ENCODE assay signal across 1 cellular context in genomic region chr16:2981899-2982250, GRCh38.
TF ChIP-seq lines count a peak whose summit lies in the region.

No MANE protein-coding gene starts in this region.

TF ChIP-seq in K562, 482 proteins besides CTCF, POLR2A, EP300 and RAD21 (continued from another document):
- TF ChIP-seq ZNF592 (IDR thresholded peaks at IDR 0.05) (peak; percentile 21; the same call in 1 of the 2 replicates), ZNF140 (CRISPR knock-in tag; IDR thresholded peaks at IDR 0.05) (no peak), DACH1 (IDR thresholded peaks at IDR 0.05; ENCODE audit: partially characterized antibody) (no peak), THAP12 (CRISPR knock-in tag; IDR thresholded peaks at IDR 0.05) (peak; percentile 41; the same call in 1 of the 2 replicates), ZNF408 (CRISPR knock-in tag; IDR thresholded peaks at IDR 0.05; ENCODE audit: low read depth) (no peak), SUPT5H (IDR thresholded peaks at IDR 0.05) (no peak), GATAD2A (IDR thresholded peaks at IDR 0.05) (0 out of 2 replicates have a peak, but pooled peaks have one; percentile 59), SMARCC2 (IDR thresholded peaks at IDR 0.05; ENCODE audit: low read depth) (peak; percentile 63; the same call in 1 of the 2 replicates), SMARCE1 (IDR thresholded peaks at IDR 0.05) (0 out of 2 replicates have a peak, but pooled peaks have one; percentile 7), MLX (CRISPR knock-in tag; conservative IDR thresholded peaks at IDR 0.05) (no peak), TCF3 (CRISPR knock-in tag; IDR thresholded peaks at IDR 0.05) (peak; percentile 14; the same call in 1 of the 2 replicates), KDM1A (IDR thresholded peaks at IDR 0.05) (peak in 1 of 2 experiments; percentile 38; a peak in 1 of 4 replicates), ID3 (CRISPR knock-in tag; IDR thresholded peaks at IDR 0.05) (no peak), ID3 (tag; IDR thresholded peaks at IDR 0.05) (0 out of 2 replicates have a peak, but pooled peaks have one; percentile 45), CTBP1 (IDR thresholded peaks at IDR 0.05; ENCODE audit: borderline replicate concordance) (0 out of 2 replicates have a peak, but pooled peaks have one; percentile 43), HNRNPLL (IDR thresholded peaks at IDR 0.05; ENCODE audit: low read depth, low read length, poor library complexity, severe bottlenecking) (no peak), NCOR1 (IDR thresholded peaks at IDR 0.05) (peak; percentile 35; the same call in 1 of the 2 replicates), ERF (CRISPR knock-in tag; IDR thresholded peaks at IDR 0.05) (peak; percentile 45), TRIM28 (IDR thresholded peaks at IDR 0.05) (peak; percentile 15; the same call in 1 of the 2 replicates)
